ENCODE assay signal across 1 cellular context in genomic region chr6:154773610-154774089, GRCh38.
TF ChIP-seq lines count a peak whose summit lies in the region.

No MANE protein-coding gene starts in this region.

TF ChIP-seq in GM12878, 131 proteins besides CTCF, POLR2A, EP300 and RAD21 (continued from another document):
- TF ChIP-seq MLLT1 (IDR thresholded peaks at IDR 0.05) = no peak
- TF ChIP-seq IRF5 (IDR thresholded peaks at IDR 0.05; ENCODE audit: borderline replicate concordance) = no peak
- no peak for TF ChIP-seq REST (IDR thresholded peaks at IDR 0.05; ENCODE audit: low read depth, low read length)
- no peak for TF ChIP-seq NKRF (conservative IDR thresholded peaks at IDR 0.05)
- TF ChIP-seq ZNF217 (IDR thresholded peaks at IDR 0.05) = peak; percentile 99
- TF ChIP-seq E4F1 (IDR thresholded peaks at IDR 0.05; ENCODE audit: borderline replicate concordance, partially characterized antibody) = no peak
- TF ChIP-seq ZBTB11 (CRISPR knock-in tag; IDR thresholded peaks at IDR 0.05) = no peak
- no peak for TF ChIP-seq HDGF (IDR thresholded peaks at IDR 0.05)
- no peak for TF ChIP-seq RBBP5 (conservative IDR thresholded peaks at IDR 0.05)
- peak; percentile 95 for TF ChIP-seq BCL11A (IDR thresholded peaks at IDR 0.05; ENCODE audit: low read depth, low read length)
- TF ChIP-seq SMARCA5 (IDR thresholded peaks at IDR 0.05) = peak; percentile 75; the same call in 1 of the 2 replicates
- TF ChIP-seq SREBF2 (IDR thresholded peaks at IDR 0.05; ENCODE audit: low read length) = no peak
- TF ChIP-seq BHLHE40 (IDR thresholded peaks at IDR 0.05; ENCODE audit: borderline replicate concordance in 1 of 2, low read depth in 2 of 2, low read length in 1 of 2) = 0 out of 4 replicates have a peak, but pooled peaks of 1 of the 2 experiments have one; percentile 4
- peak in 1 of 2 experiments; percentile 35; a peak in 1 of 4 replicates for TF ChIP-seq ETV6 (conservative IDR thresholded peaks at IDR 0.05 in 1 of 2, IDR thresholded peaks at IDR 0.05 in 1 of 2; ENCODE audit: borderline replicate concordance in 1 of 2, low read depth in 1 of 2)
- no peak for TF ChIP-seq ZBTB40 (IDR thresholded peaks at IDR 0.05; ENCODE audit: borderline replicate concordance)
- TF ChIP-seq ZNF687 (IDR thresholded peaks at IDR 0.05) = no peak
- no peak for TF ChIP-seq SMC3 (IDR thresholded peaks at IDR 0.05; ENCODE audit: borderline replicate concordance, low read length)
- TF ChIP-seq LARP7 (IDR thresholded peaks at IDR 0.05) = no peak
- no peak for TF ChIP-seq SMAD5 (IDR thresholded peaks at IDR 0.05; ENCODE audit: low read depth)
- TF ChIP-seq KLF5 (IDR thresholded peaks at IDR 0.05; ENCODE audit: partially characterized antibody) = no peak
- no peak for TF ChIP-seq CHD1 (IDR thresholded peaks at IDR 0.05; ENCODE audit: low read depth, low read length)
- TF ChIP-seq ZBTB33 (IDR thresholded peaks at IDR 0.05) = no peak
- TF ChIP-seq PAX5 (IDR thresholded peaks at IDR 0.05; ENCODE audit: borderline replicate concordance, low read depth, low read length) = 0 out of 2 replicates have a peak, but pooled peaks have one; percentile 48
- TF ChIP-seq NFXL1 (IDR thresholded peaks at IDR 0.05; ENCODE audit: borderline replicate concordance) = no peak
